ENCODE assay signal across 14 cellular contexts in the genomic region with DNA sequence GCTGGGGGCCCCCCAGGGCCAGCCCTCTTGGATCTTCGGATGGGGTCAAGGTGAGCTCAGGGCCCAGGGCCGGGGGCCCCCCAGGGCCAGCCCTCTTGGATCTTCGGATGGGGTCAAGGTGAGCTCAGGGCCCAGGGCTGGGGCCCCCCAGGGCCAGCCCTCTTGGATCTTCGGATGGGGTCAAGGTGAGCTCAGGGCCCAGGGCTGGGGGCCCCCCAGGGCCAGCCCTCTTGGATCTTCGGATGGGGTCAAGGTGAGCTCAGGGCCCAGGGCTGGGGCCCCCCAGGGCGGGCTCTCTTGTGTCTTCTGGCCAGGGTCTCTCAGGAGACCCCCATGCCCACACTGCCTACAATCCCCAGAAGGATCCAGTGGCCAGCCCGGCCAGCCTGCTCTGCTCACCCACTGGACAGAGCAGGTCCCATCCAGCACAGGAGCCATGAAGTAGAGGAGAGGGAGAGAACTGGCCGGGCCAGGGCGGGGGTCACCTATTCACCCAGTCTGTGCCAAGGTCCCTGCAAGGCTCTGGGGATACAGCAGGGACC. TPM values are rescaled to one million over a fixed set of nuclear protein-coding genes. Genes with fewer than 3 reads are reported as not detected.
"Had no signal": no experiment of that assay in that cellular context is flagged by ENCODE, and none has a peak within 500 bp of the region (broad histone marks: within the 10 kb centered on the region; RNA-seq: fewer than 3 reads in every experiment).

No MANE protein-coding gene starts in this region.

RNA-seq across cellular contexts. Expression of a gene that starts 6.9 kb away (rescaled TPM):
- total RNA-seq: activated B cell treated with CpG ODN at 0.5 μM for 24 hours, foreskin keratinocyte had no signal

RNA-seq across cellular contexts. Expression of a gene that starts 38.8 kb away (rescaled TPM):
- total RNA-seq: activated B cell treated with CpG ODN at 0.5 μM for 24 hours; activated CD8-positive, alpha-beta T cell treated with anti-CD3 and anti-CD28 coated beads for 36 hours; activated T-cell treated with anti-CD3 and anti-CD28 coated beads, Interleukin-2, amount 50 U/mL, for 4 hours; activated T-helper 17 cell treated with anti-CD3 and anti-CD28 coated beads, Interleukin-2, amount 50 U/mL, for 72 hours; astrocyte; bronchial epithelial cell; cardiac septum; cerebellum; dermis blood vessel endothelial cell; esophagus muscularis mucosa; foreskin keratinocyte; gastrocnemius medialis; T-helper 1 cell treated with Interleukin-12 subunit alpha and Interleukin-12 subunit beta and Interleukin-4 antibody, amounts not matched to agents 30 ng/mL and 1 ng/mL, for 36 hours had no signal
- polyA plus RNA-seq: adipose tissue, foreskin keratinocyte had no signal
